ENCODE assay signal across 19 cellular contexts in genomic region chr7:121714559-121715303, GRCh38.
A peak's percentile ranks its signal among the peaks of the same experiment; 100 is the strongest.
DNase-seq lines count a peak whose midpoint lies in the region; ATAC-seq and TF ChIP-seq lines count a peak whose summit lies in the region.
"Had no signal": no experiment of that assay in that cellular context is flagged by ENCODE, and none has a peak within 500 bp of the region (broad histone marks: within the 10 kb centered on the region; RNA-seq: fewer than 3 reads in every experiment).

No MANE protein-coding gene starts in this region.

- H3K27me3 Mint-ChIP-seq in GM23338 (ENCODE audit: insufficient read depth, low read depth, poor library complexity), result no peaks in the 10 kb centered on the region
- H3K27me3 Mint-ChIP-seq: B cell had no signal

- TF ChIP-seq CTCF in GM23338 (conservative IDR thresholded peaks at IDR 0.05; ENCODE audit: low read depth in 2 of 2) (no peak), left lung (IDR thresholded peaks at IDR 0.05) (no peak), smooth muscle cell (IDR thresholded peaks at IDR 0.05; ENCODE audit: borderline replicate concordance, insufficient read depth, poor library complexity, severe bottlenecking) (no peak), right atrium auricular region (IDR thresholded peaks at IDR 0.05) (no peak), adrenal gland (IDR thresholded peaks at IDR 0.05) (no peak), thyroid gland (IDR thresholded peaks at IDR 0.05) (no peak)

- H3K36me3 ChIP-seq in GM23338 (ENCODE audit: insufficient read depth) (no peaks in the 10 kb centered on the region), left lung (no peaks in the 10 kb centered on the region), smooth muscle cell (ENCODE audit: low read depth) (no peaks in the 10 kb centered on the region), right atrium auricular region (no peaks in the 10 kb centered on the region), adrenal gland (replicated peaks in 1 of 2) (no peaks in the 10 kb centered on the region), thyroid gland (no peaks in the 10 kb centered on the region)
- H3K36me3 ChIP-seq: SJCRH30 had no signal

- peaks cover 6% of the 10 kb centered on the region; the same call in 1 of the 2 replicates for H3K9me2 ChIP-seq in GM23338 (ENCODE audit: insufficient read depth)

- H3F3A ChIP-seq in GM23338 (replicated peaks; ENCODE audit: low read depth) (no peaks in the 10 kb centered on the region), smooth muscle cell (ENCODE audit: low read depth) (no peaks in the 10 kb centered on the region)

- in situ Hi-C loops in SK-MEL-5 (cut with HindIII; ENCODE audit: low pct_unique_long_range_greater_than_20kb, low sequenced_read_pairs), result no loop called here

- TF ChIP-seq POLR2A in adrenal gland (IDR thresholded peaks at IDR 0.05) (no peak), thyroid gland (IDR thresholded peaks at IDR 0.05) (no peak)

- DNase-seq in GM23338 (ENCODE audit: low spot score), result peak; percentile 21
- DNase-seq in SK-MEL-5 (ENCODE audit: low read depth, low spot score), result peak; percentile 33
- no peak for DNase-seq in left lung
- no peak for DNase-seq in smooth muscle cell (lab: John Stamatoyannopoulos, UW; ENCODE audit: unreplicated experiment)
- no peak for DNase-seq in right atrium auricular region (ENCODE audit: low spot score)
- no peak for DNase-seq in adrenal gland
- DNase-seq in NCI-H2196 (lab: John Stamatoyannopoulos, UW; ENCODE audit: unreplicated experiment), result no peak
- no peak for DNase-seq in thyroid gland
- DNase-seq: activated CD4-positive, alpha-beta T cell treated with anti-CD3 and anti-CD28 coated beads for 1 hour; activated gamma-delta T cell treated with Interleukin-2 at 50 U/mL for 16 hours; aorta; KG1; NCI-H1417; nucleus accumbens; SJCRH30; stimulated activated CD4-positive, alpha-beta T cell treated with anti-CD3 and anti-CD28 coated beads, Interleukin-4, amount 100 ng/mL, for 24 hours had no signal

- H3K36me3 Mint-ChIP-seq in GM23338 (ENCODE audit: low read depth), result peaks cover 3% of the 10 kb centered on the region; the same call in 1 of the 3 replicates
- H3K36me3 Mint-ChIP-seq: memory B cell had no signal

- ATAC-seq in GM23338, result peak; percentile 90
- peak; percentile 27 for ATAC-seq in left lung

- H3K27ac ChIP-seq in GM23338 (ENCODE audit: low read depth) (no peak overlapping the region), left lung (no peak overlapping the region), smooth muscle cell (ENCODE audit: low read depth) (no peak overlapping the region), right atrium auricular region (no peak overlapping the region), adrenal gland (no peak overlapping the region), thyroid gland (no peak overlapping the region)
- H3K27ac ChIP-seq: epithelial cell of prostate, SJCRH30 had no signal

- no peak overlapping the region for H3K9ac ChIP-seq in smooth muscle cell (ENCODE audit: low read depth)

- H3K27me3 ChIP-seq in GM23338 (ENCODE audit: insufficient read depth) (no peaks in the 10 kb centered on the region), left lung (no peaks in the 10 kb centered on the region), smooth muscle cell (ENCODE audit: low read depth) (no peaks in the 10 kb centered on the region), right atrium auricular region (no peaks in the 10 kb centered on the region), adrenal gland (no peaks in the 10 kb centered on the region), thyroid gland (no peaks in the 10 kb centered on the region)
- H3K27me3 ChIP-seq: SJCRH30 had no signal

- peaks cover 16% of the 10 kb centered on the region for H3K4me1 Mint-ChIP-seq in GM23338
- H3K4me1 Mint-ChIP-seq: B cell, memory B cell had no signal

- H3K9me3 Mint-ChIP-seq in GM23338, result no peaks in the 10 kb centered on the region; the same call in 2 of the 3 replicates

- H4K20me1 ChIP-seq in GM23338 (replicated peaks; ENCODE audit: insufficient read depth) (no peaks in the 10 kb centered on the region), smooth muscle cell (ENCODE audit: low read depth) (no peaks in the 10 kb centered on the region)

- no peak overlapping the region for H3K4me3 Mint-ChIP-seq in GM23338
- H3K4me3 Mint-ChIP-seq: B cell, memory B cell had no signal

- H3K9me3 ChIP-seq in left lung (no peaks in the 10 kb centered on the region), smooth muscle cell (replicated peaks; ENCODE audit: low read depth) (no peaks in the 10 kb centered on the region), right atrium auricular region (no peaks in the 10 kb centered on the region), adrenal gland (replicated peaks in 1 of 3) (no peaks in the 10 kb centered on the region), thyroid gland (no peaks in the 10 kb centered on the region)
- H3K9me3 ChIP-seq: SJCRH30 had no signal

- no peak overlapping the region; the same call in 1 of the 2 replicates for H3K27ac Mint-ChIP-seq in GM23338
- H3K27ac Mint-ChIP-seq: B cell, memory B cell had no signal

- H3K79me2 ChIP-seq in GM23338 (replicated peaks; ENCODE audit: insufficient read depth) (no peaks in the 10 kb centered on the region), smooth muscle cell (ENCODE audit: low read depth) (no peaks in the 10 kb centered on the region)

- H3K4me3 ChIP-seq in GM23338 (no peak overlapping the region), left lung (no peak overlapping the region), smooth muscle cell (peak overlapping the region; percentile 23), right atrium auricular region (no peak overlapping the region), adrenal gland (no peak overlapping the region), thyroid gland (replicated peaks in 1 of 3) (no peak overlapping the region)
- H3K4me3 ChIP-seq: SJCRH30 had no signal

- intact Hi-C loops in left lung (cut with DNase I) (no loop called here), adrenal gland (cut with DNase I) (no loop called here), thyroid gland (cut with DNase I) (no loop called here)

- 67% methylated on average over 3 of the region's 3 CpGs for WGBS in smooth muscle cell (ENCODE audit: low lambda C conversion rate)
- 45 to 57% (median 57%) methylated on average over 3 of the region's 3 CpGs for WGBS in adrenal gland, 4 donors
- WGBS in thyroid gland, 2 donors, result 24 to 31% methylated on average over 3 of the region's 3 CpGs

- H2AFZ ChIP-seq in GM23338, result peak overlapping the region; percentile 21; the same call in 1 of the 2 replicates
- no peak overlapping the region for H2AFZ ChIP-seq in smooth muscle cell (ENCODE audit: low read depth)

- 0 out of 2 replicates have a peak, but pooled peaks cover 3% of the 10 kb centered on the region for H3K4me1 ChIP-seq in GM23338 (ENCODE audit: insufficient read depth)
- no peaks in the 10 kb centered on the region for H3K4me1 ChIP-seq in left lung
- H3K4me1 ChIP-seq in smooth muscle cell (ENCODE audit: low read depth), result peaks cover 14% of the 10 kb centered on the region
- H3K4me1 ChIP-seq in right atrium auricular region, result no peaks in the 10 kb centered on the region
- no peaks in the 10 kb centered on the region for H3K4me1 ChIP-seq in adrenal gland (replicated peaks in 1 of 2)
- H3K4me1 ChIP-seq in thyroid gland, result no peaks in the 10 kb centered on the region
- H3K4me1 ChIP-seq: SJCRH30 had no signal

- H3K4me2 ChIP-seq in GM23338, result no peak overlapping the region
- no peak overlapping the region for H3K4me2 ChIP-seq in smooth muscle cell

TF ChIP-seq in GM23338, 12 proteins besides CTCF, POLR2A, EP300 and RAD21 (continues in another document):
- TF ChIP-seq JUNB (IDR thresholded peaks at IDR 0.05; ENCODE audit: unreplicated experiment) (no peak), CREB1 (CRISPR knock-in tag; IDR thresholded peaks at IDR 0.05; ENCODE audit: low read depth) (no peak), EZH2 (IDR thresholded peaks at IDR 0.05; ENCODE audit: low read depth, unreplicated experiment) (no peak), ZNF331 (CRISPR knock-in tag; IDR thresholded peaks at IDR 0.05; ENCODE audit: low read depth) (no peak), ZNF114 (CRISPR knock-in tag; IDR thresholded peaks at IDR 0.05) (no peak), REST (IDR thresholded peaks at IDR 0.05; ENCODE audit: unreplicated experiment) (no peak)

Comparison
In these comparisons a context has a peak if more than half of its experiments do, and no peak if none do; other contexts are left out.
1. DNase-seq: peak in GM23338 (single experiment) and SK-MEL-5 (single experiment); none in left lung (0 of 2), smooth muscle cell (single experiment), right atrium auricular region (single experiment), adrenal gland (0 of 7), NCI-H2196 (single experiment) and thyroid gland (0 of 2).